Comparison of ENCODE assay signal across 21 cellular contexts in genomic region chr17:79945591-79946255, GRCh38.
A peak's percentile ranks its signal among the peaks of the same experiment; 100 is the strongest.
DNase-seq lines count a peak whose midpoint lies in the region; ATAC-seq and TF ChIP-seq lines count a peak whose summit lies in the region.
"Had no signal": no experiment of that assay in that cellular context is flagged by ENCODE, and none has a peak within 500 bp of the region (broad histone marks: within the 10 kb centered on the region; RNA-seq: fewer than 3 reads in every experiment).

No MANE protein-coding gene starts in this region.

- CTCF ChIA-PET in activated CD8-positive, alpha-beta memory T cell treated with anti-CD3 and anti-CD28 coated beads, Interleukin-2, amount 10 ng/mL, durations not matched to agents 7 days and 5 days (lab: Charles Lee) = no interaction called here
- CTCF ChIA-PET in RWPE1 (lab: Yijun Ruan, JAX) = interaction anchor here (0.8 kb wide), 1 partner anchor 46 kb away, joined by 3 read pairs; no protein-coding TSS in a partner anchor

- H3K4me3 ChIP-seq in prostate gland = no peak overlapping the region
- H3K4me3 ChIP-seq: A549, cardiac muscle cell, tibial nerve had no signal

- no peak overlapping the region for H3K27ac Mint-ChIP-seq in activated CD8-positive, alpha-beta memory T cell treated with anti-CD3 and anti-CD28 coated beads, Interleukin-2, amount 10 ng/mL, durations not matched to agents 7 days and 5 days
- H3K27ac Mint-ChIP-seq in endothelial cell (ENCODE audit: unreplicated experiment) = peak overlapping the region; percentile 48
- H3K27ac Mint-ChIP-seq: activated naive CD8-positive, alpha-beta T cell treated with anti-CD3 and anti-CD28 coated beads, Interleukin-2, amount 10 ng/mL, durations not matched to agents 7 days and 5 days; memory B cell; naive thymus-derived CD4-positive, alpha-beta T cell had no signal

- TF ChIP-seq POLR2A in prostate gland (IDR thresholded peaks at IDR 0.05) = no peak

- H3K9me3 ChIP-seq in prostate gland = no peaks in the 10 kb centered on the region
- H3K9me3 ChIP-seq: A549, tibial nerve had no signal

- H3K4me1 ChIP-seq in prostate gland (replicated peaks) = peaks cover 3% of the 10 kb centered on the region
- H3K4me1 ChIP-seq: A549 had no signal

- TF ChIP-seq CTCF in RWPE1 (conservative IDR thresholded peaks at IDR 0.05; ENCODE audit: low read depth) (no peak), endothelial cell (IDR thresholded peaks at IDR 0.05; ENCODE audit: unreplicated experiment) (no peak), prostate gland (IDR thresholded peaks at IDR 0.05) (no peak), GM10266 (IDR thresholded peaks at IDR 0.05; ENCODE audit: control insufficient read depth, insufficient read depth, low read depth, missing control alignments) (no peak)

- peaks cover 6 to 10% of the 10 kb centered on the region in 2 donors for H3K36me3 ChIP-seq in prostate gland
- H3K36me3 ChIP-seq: cardiac muscle cell had no signal

- WGBS in prostate gland = 92% methylated on average over 25 of the region's 25 CpGs

- H3K4me3 Mint-ChIP-seq in activated CD8-positive, alpha-beta memory T cell treated with anti-CD3 and anti-CD28 coated beads, Interleukin-2, amount 10 ng/mL, durations not matched to agents 7 days and 5 days = no peak overlapping the region
- no peak overlapping the region for H3K4me3 Mint-ChIP-seq in endothelial cell (ENCODE audit: unreplicated experiment)
- H3K4me3 Mint-ChIP-seq: activated naive CD8-positive, alpha-beta T cell treated with anti-CD3 and anti-CD28 coated beads, Interleukin-2, amount 10 ng/mL, durations not matched to agents 7 days and 5 days; memory B cell; naive thymus-derived CD4-positive, alpha-beta T cell had no signal

- H3K27me3 Mint-ChIP-seq in activated CD8-positive, alpha-beta memory T cell treated with anti-CD3 and anti-CD28 coated beads, Interleukin-2, amount 10 ng/mL, durations not matched to agents 7 days and 5 days = no peaks in the 10 kb centered on the region
- H3K27me3 Mint-ChIP-seq in endothelial cell (ENCODE audit: unreplicated experiment) = peaks cover 14% of the 10 kb centered on the region
- H3K27me3 Mint-ChIP-seq: activated naive CD8-positive, alpha-beta T cell treated with anti-CD3 and anti-CD28 coated beads, Interleukin-2, amount 10 ng/mL, durations not matched to agents 7 days and 5 days; memory B cell; naive thymus-derived CD4-positive, alpha-beta T cell had no signal

- ATAC-seq in activated CD8-positive, alpha-beta memory T cell treated with anti-CD3 and anti-CD28 coated beads, Interleukin-2, amount 10 ng/mL, durations not matched to agents 7 days and 5 days = no peak
- ATAC-seq: A549; naive thymus-derived CD4-positive, alpha-beta T cell; right cardiac atrium had no signal

- intact Hi-C loops in posterior vena cava (cut with DNase I) = no loop called here
- intact Hi-C loops in prostate gland (cut with DNase I) = no loop called here

- H3K27ac ChIP-seq in RWPE1 = peak overlapping the region; percentile 82
- H3K27ac ChIP-seq in prostate gland = no peak overlapping the region
- H3K27ac ChIP-seq: A549, cardiac muscle cell, tibial nerve had no signal

- H3K27me3 ChIP-seq in prostate gland (replicated peaks; ENCODE audit: insufficient read depth) = no peaks in the 10 kb centered on the region
- H3K27me3 ChIP-seq: cardiac muscle cell, tibial nerve had no signal

- no peaks in the 10 kb centered on the region for H3K9me3 Mint-ChIP-seq in activated CD8-positive, alpha-beta memory T cell treated with anti-CD3 and anti-CD28 coated beads, Interleukin-2, amount 10 ng/mL, durations not matched to agents 7 days and 5 days (ENCODE audit: low read depth)
- H3K9me3 Mint-ChIP-seq in endothelial cell (ENCODE audit: unreplicated experiment) = no peaks in the 10 kb centered on the region
- H3K9me3 Mint-ChIP-seq: activated naive CD8-positive, alpha-beta T cell treated with anti-CD3 and anti-CD28 coated beads, Interleukin-2, amount 10 ng/mL, durations not matched to agents 7 days and 5 days; memory B cell; naive thymus-derived CD4-positive, alpha-beta T cell had no signal

- H3K36me3 Mint-ChIP-seq in activated CD8-positive, alpha-beta memory T cell treated with anti-CD3 and anti-CD28 coated beads, Interleukin-2, amount 10 ng/mL, durations not matched to agents 7 days and 5 days = no peaks in the 10 kb centered on the region
- H3K36me3 Mint-ChIP-seq in endothelial cell (ENCODE audit: low read depth, unreplicated experiment) = peaks cover 26% of the 10 kb centered on the region
- H3K36me3 Mint-ChIP-seq: activated naive CD8-positive, alpha-beta T cell treated with anti-CD3 and anti-CD28 coated beads, Interleukin-2, amount 10 ng/mL, durations not matched to agents 7 days and 5 days; naive thymus-derived CD4-positive, alpha-beta T cell had no signal

- POLR2A ChIA-PET in RWPE1 (lab: Yijun Ruan, JAX; ENCODE audit: low non-redundant PET) = no interaction called here

- peaks cover 9% of the 10 kb centered on the region for H3K4me1 Mint-ChIP-seq in activated CD8-positive, alpha-beta memory T cell treated with anti-CD3 and anti-CD28 coated beads, Interleukin-2, amount 10 ng/mL, durations not matched to agents 7 days and 5 days
- peaks cover under 1% of the 10 kb centered on the region for H3K4me1 Mint-ChIP-seq in endothelial cell (ENCODE audit: unreplicated experiment)

- DNase-seq in activated CD8-positive, alpha-beta memory T cell treated with anti-CD3 and anti-CD28 coated beads, Interleukin-2, amount 50 U/mL, for 4 hours = peak; percentile 12
- DNase-seq in activated CD8-positive, alpha-beta memory T cell treated with anti-CD3 and anti-CD28 coated beads, Interleukin-2, amount 10 ng/mL, durations not matched to agents 7 days and 5 days = no peak
- DNase-seq in RWPE1 (ENCODE audit: low spot score) (no peak), endothelial cell (ENCODE audit: low spot score) (no peak), posterior vena cava (ENCODE audit: low spot score) (peak; percentile 73), NCI-H2029 (lab: John Stamatoyannopoulos, UW) (no peak), prostate gland (ENCODE audit: low spot score) (no peak), GM10266 (ENCODE audit: extremely low spot score) (no peak)
- DNase-seq: activated CD4-positive, alpha-beta T cell treated with anti-CD3 and anti-CD28 coated beads, Interleukin-2, amount 50 U/mL, for 1 hour; effector CD4-positive, alpha-beta T cell; naive thymus-derived CD4-positive, alpha-beta T cell; NCI-H1436; NCI-H2171 treated with DMSO at 0.1 percent for 48 hours; NCI-H82; stimulated activated naive CD4-positive, alpha-beta T cell had no signal

Comparison
In these comparisons a context has a peak if more than half of its experiments do, and no peak if none do; other contexts are left out.
1. DNase-seq: peak in activated CD8-positive, alpha-beta memory T cell treated with anti-CD3 and anti-CD28 coated beads, Interleukin-2, amount 50 U/mL, for 4 hours (single experiment) and posterior vena cava (single experiment); none in activated CD8-positive, alpha-beta memory T cell treated with anti-CD3 and anti-CD28 coated beads, Interleukin-2, amount 10 ng/mL, durations not matched to agents 7 days and 5 days (single experiment), RWPE1 (single experiment), endothelial cell (single experiment), NCI-H2029 (single experiment), prostate gland (single experiment) and GM10266 (single experiment).